ENCODE assay signal across 8 cellular contexts in the genomic region with DNA sequence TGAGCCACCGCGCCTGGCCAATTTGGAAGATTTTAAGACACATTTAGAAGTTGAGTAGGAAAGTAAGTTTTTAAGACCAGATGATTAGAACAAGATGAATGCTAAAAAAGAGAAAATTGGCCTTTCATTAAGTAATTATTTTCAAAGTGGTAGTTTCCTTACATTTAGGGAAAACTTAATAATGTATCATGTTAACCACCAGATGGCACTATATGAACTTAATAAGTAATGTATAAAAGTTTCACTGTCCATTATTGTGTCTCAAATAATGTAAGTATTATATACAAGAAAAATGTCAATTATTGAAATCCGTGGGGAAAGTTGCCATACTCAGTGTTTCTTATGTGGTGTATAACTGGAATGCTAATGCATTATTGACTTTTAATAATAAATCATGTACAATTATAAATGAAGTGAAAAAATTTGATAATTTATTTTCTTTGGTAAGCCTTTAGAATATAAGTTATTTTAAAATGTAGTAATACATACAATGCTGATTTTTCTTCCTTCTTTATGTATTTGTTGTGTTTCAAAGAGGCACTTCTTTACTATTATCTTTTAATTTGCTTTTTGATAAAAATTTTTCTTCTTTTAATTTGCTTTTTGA. TPM values are rescaled to one million over a fixed set of nuclear protein-coding genes. Genes with fewer than 3 reads are reported as not detected.
DNase-seq lines count a peak whose midpoint lies in the region; ATAC-seq, FAIRE-seq and TF ChIP-seq lines count a peak whose summit lies in the region.

No MANE protein-coding gene starts in this region.

- peaks cover 0 to 5% (median 0%) of the 10 kb centered on the region in 11 donors for H3K9me3 ChIP-seq in heart right ventricle
- no peaks in the 10 kb centered on the region for H3K9me3 ChIP-seq in endothelial cell of umbilical vein (replicated peaks; ENCODE audit: control insufficient read depth, insufficient read depth, low read length)
- peaks cover 2% of the 10 kb centered on the region for H3K9me3 ChIP-seq in trophoblast cell (ENCODE audit: insufficient read depth, low read depth, low read length)

- TF ChIP-seq POLR2A in endothelial cell of umbilical vein (IDR thresholded peaks at IDR 0.05; ENCODE audit: low read depth, low read length), result no peak

- no peak overlapping the region for H4K8ac ChIP-seq in trophoblast cell (ENCODE audit: low read depth, low read length)

- H4K20me1 ChIP-seq in endothelial cell of umbilical vein (replicated peaks; ENCODE audit: control insufficient read depth, extremely low read depth, insufficient read depth, low read length), result no peaks in the 10 kb centered on the region

- intact Hi-C loops in heart right ventricle (cut with DNase I) (loop anchor here (5.0 to 10.0 kb wide), 5 partner anchors 260 to 1093 kb away; a partner anchor contains a TSS), cardiac septum (cut with DNase I) (loop anchor here (10.0 kb wide), 1 partner anchor 260 kb away; no protein-coding TSS in a partner anchor), endothelial cell of umbilical vein (cut with micrococcal nuclease) (loop anchor here (1.0 to 10.0 kb wide), 6 partner anchors 93 to 1093 kb away; no protein-coding TSS in a partner anchor)

- no peak overlapping the region for H3K4me2 ChIP-seq in endothelial cell of umbilical vein (ENCODE audit: insufficient read depth, low read length)
- H3K4me2 ChIP-seq in trophoblast cell (ENCODE audit: low read length), result no peak overlapping the region

- no peak overlapping the region for H4K91ac ChIP-seq in trophoblast cell (ENCODE audit: low read depth, low read length)

- H2BK12ac ChIP-seq in trophoblast cell (ENCODE audit: low read length), result no peak overlapping the region

- WGBS in heart right ventricle, 2 donors, result 70 to 71% methylated on average over 3 of the region's 3 CpGs
- WGBS in trophoblast cell (ENCODE audit: extremely low coverage, insufficient coverage, insufficient read length), result no CpG with 5 or more reads among the region's 3 CpGs

- no peak overlapping the region for H2BK5ac ChIP-seq in trophoblast cell (ENCODE audit: low read depth, low read length, poor library complexity)

- no TSS peak for BruUV-seq in endothelial cell of umbilical vein (replicated peaks; lab: Mats Ljungman, UMichigan)

- no peak overlapping the region for H2AFZ ChIP-seq in endothelial cell of umbilical vein (ENCODE audit: low read depth, low read length)
- no peak overlapping the region for H2AFZ ChIP-seq in trophoblast cell (ENCODE audit: insufficient read depth, low read length, poor library complexity)

- H3K36me3 ChIP-seq in heart right ventricle, result peaks cover 0 to 68% (median 11%) of the 10 kb centered on the region in 9 donors
- peaks cover 0 to 7% of the 10 kb centered on the region in 2 experiments for H3K36me3 ChIP-seq in endothelial cell of umbilical vein (ENCODE audit: control insufficient read depth in 2 of 2, extremely low read depth in 1 of 2, insufficient read depth in 2 of 2, low read length in 2 of 2)
- H3K36me3 ChIP-seq in trophoblast cell (ENCODE audit: control insufficient read depth in 1 of 2, insufficient read depth in 2 of 2, low read length in 2 of 2), result peaks cover 6 to 7% of the 10 kb centered on the region in 2 experiments

- H3K23ac ChIP-seq in trophoblast cell (ENCODE audit: low read length), result no peak overlapping the region

- no peak for ATAC-seq in heart right ventricle
- ATAC-seq in GM21619 (IDR thresholded peaks at IDR 0.05; ENCODE audit: unreplicated experiment), result no peak

- H2BK120ac ChIP-seq in trophoblast cell (ENCODE audit: insufficient read depth, low read length, poor library complexity), result no peak overlapping the region

- CTCF ChIA-PET in endothelial cell of umbilical vein (lab: Charles Lee), result interaction anchor here (0.8 to 3.3 kb wide), 11 partner anchors 27 to 1093 kb away, joined by 3 to 31 read pairs (median 8); no protein-coding TSS in a partner anchor

- DNase-seq in heart right ventricle (no peak), cardiac septum (ENCODE audit: low spot score) (no peak), NCI-H82 treated with DMSO at 0.1 percent for 48 hours (lab: John Stamatoyannopoulos, UW; ENCODE audit: unreplicated experiment) (peak; percentile 11), endothelial cell of umbilical vein (ENCODE audit: low read depth, low spot score) (peak; percentile 54), trophoblast cell (peak; percentile 6 to 69), activated T-cell treated with anti-CD3 and anti-CD28 coated beads for 4 hours (no peak)
- no peak for DNase-seq in activated CD8-positive, alpha-beta memory T cell treated with anti-CD3 and anti-CD28 coated beads, Interleukin-2, amount 50 U/mL, for 4 hours

- H3K14ac ChIP-seq in trophoblast cell (ENCODE audit: low read length), result no peak overlapping the region

- no peaks in the 10 kb centered on the region for H3K9me1 ChIP-seq in endothelial cell of umbilical vein (replicated peaks; ENCODE audit: control insufficient read depth, extremely low read depth, insufficient read depth, low read length)

- FAIRE-seq in endothelial cell of umbilical vein (lab: Jason Lieb, UNC), result peak; percentile 77

- H3K4me3 ChIP-seq in heart right ventricle (no peak overlapping the region), endothelial cell of umbilical vein (replicated peaks in 1 of 3; ENCODE audit: insufficient read depth in 1 of 3, low read depth in 1 of 3, low read length in 3 of 3) (no peak overlapping the region), trophoblast cell (ENCODE audit: low read depth, low read length) (no peak overlapping the region)

- H3K9ac ChIP-seq in endothelial cell of umbilical vein (replicated peaks; ENCODE audit: extremely low read depth, insufficient read depth, low read length), result no peak overlapping the region
- no peak overlapping the region for H3K9ac ChIP-seq in trophoblast cell (ENCODE audit: low read length)

- peak in 8 of 9 donors; percentile 28 to 65 (median 50) for TF ChIP-seq CTCF in heart right ventricle (IDR thresholded peaks at IDR 0.05)
- TF ChIP-seq CTCF in endothelial cell of umbilical vein (IDR thresholded peaks at IDR 0.05; ENCODE audit: extremely low read depth in 1 of 2, insufficient read depth in 1 of 2, low read depth in 1 of 2, low read length in 2 of 2), result peak in 1 of 2 donors; percentile 8

- H3K79me2 ChIP-seq in endothelial cell of umbilical vein (ENCODE audit: control insufficient read depth, insufficient read depth, low read length) (no peaks in the 10 kb centered on the region), trophoblast cell (ENCODE audit: control insufficient read depth, insufficient read depth, low read length, poor library complexity) (no peaks in the 10 kb centered on the region)

- H3K27ac ChIP-seq in heart right ventricle, result no peak overlapping the region
- no peak overlapping the region for H3K27ac ChIP-seq in endothelial cell of umbilical vein (ENCODE audit: insufficient read depth, low read depth, low read length)
- H3K27ac ChIP-seq in trophoblast cell (ENCODE audit: low read depth, low read length), result no peak overlapping the region

- no peak overlapping the region for H2AK5ac ChIP-seq in trophoblast cell (ENCODE audit: low read length)

- no peak overlapping the region for H3K18ac ChIP-seq in trophoblast cell (ENCODE audit: low read length)

- H3K4me1 ChIP-seq in heart right ventricle (peaks cover 0 to 9% (median 0%) of the 10 kb centered on the region in 9 donors), endothelial cell of umbilical vein (ENCODE audit: control insufficient read depth, extremely low read depth, insufficient read depth, low read length) (no peaks in the 10 kb centered on the region), trophoblast cell (ENCODE audit: control insufficient read depth in 1 of 2, insufficient read depth in 2 of 2, low read length in 2 of 2) (peaks cover 0 to 1% of the 10 kb centered on the region in 2 experiments)

- no peaks in the 10 kb centered on the region for H3K27me3 ChIP-seq in heart right ventricle
- H3K27me3 ChIP-seq in endothelial cell of umbilical vein (ENCODE audit: control insufficient read depth in 2 of 2, insufficient read depth in 2 of 2, low read length in 2 of 2), result no peaks in the 10 kb centered on the region
- no peaks in the 10 kb centered on the region for H3K27me3 ChIP-seq in trophoblast cell (ENCODE audit: insufficient read depth, low read length)

- H3K4ac ChIP-seq in trophoblast cell (ENCODE audit: low read depth, low read length), result no peak overlapping the region

- no peak overlapping the region for H4K12ac ChIP-seq in trophoblast cell (ENCODE audit: low read depth, low read length)

- H3K79me1 ChIP-seq in trophoblast cell (ENCODE audit: low read length), result no peaks in the 10 kb centered on the region

- dilution Hi-C loops in endothelial cell of umbilical vein (cut with MboI; ENCODE audit: extremely low pct_ligation_motif_present, low sequenced_read_pairs), result no loop called here

- POLR2A ChIA-PET in endothelial cell of umbilical vein (lab: Charles Lee), result no interaction called here

TF ChIP-seq in endothelial cell of umbilical vein, 7 proteins besides CTCF, POLR2A, EP300 and RAD21:
- TF ChIP-seq, protein P1, sequence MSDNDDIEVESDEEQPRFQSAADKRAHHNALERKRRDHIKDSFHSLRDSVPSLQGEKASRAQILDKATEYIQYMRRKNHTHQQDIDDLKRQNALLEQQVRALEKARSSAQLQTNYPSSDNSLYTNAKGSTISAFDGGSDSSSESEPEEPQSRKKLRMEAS (IDR thresholded peaks at IDR 0.05; ENCODE audit: insufficient read depth, insufficient read length), result no peak
- TF ChIP-seq JUN (IDR thresholded peaks at IDR 0.05; ENCODE audit: borderline replicate concordance, insufficient read depth, insufficient read length, low read depth) (no peak), POLR2AphosphoS5 (IDR thresholded peaks at IDR 0.05; ENCODE audit: insufficient read depth, low read depth, low read length) (no peak), MYC (IDR thresholded peaks at IDR 0.05; ENCODE audit: low read depth, low read length) (no peak), EZH2 (IDR thresholded peaks at IDR 0.05; ENCODE audit: borderline replicate concordance, low read depth, low read length, severe bottlenecking) (no peak), FOS (IDR thresholded peaks at IDR 0.05; ENCODE audit: borderline replicate concordance, insufficient read depth, low read length) (no peak), GATA2 (IDR thresholded peaks at IDR 0.05; ENCODE audit: insufficient read depth, insufficient read length, low read depth, low read length) (no peak)
TF ChIP-seq in endothelial cell of umbilical vein: peak in this region for 0.

RNA-seq across cellular contexts. Expression of a gene that starts 29.2 kb away (rescaled TPM):
- total RNA-seq in heart right ventricle (10 to 100 TPM; 24.1 to 48.3 (median 30.3) TPM), cardiac septum (34.4 TPM), endothelial cell of umbilical vein (33.1 and 41.1 TPM in 2 replicates)
- polyA plus RNA-seq in heart right ventricle (1 to 10 TPM; 7.0 to 7.2 TPM), endothelial cell of umbilical vein (11.0 and 12.1 TPM in 2 replicates)
- 11.4 and 15.3 TPM in 2 replicates for polyA plus RNA-seq in endothelial cell of umbilical vein (2011; cell fraction: cytosol; rRNA removed)
- polyA plus RNA-seq in endothelial cell of umbilical vein (2011; cell fraction: nucleus; rRNA removed), result 21.1 and 22.9 TPM in 2 replicates
- polyA plus RNA-seq in endothelial cell of umbilical vein (2012), result 17.2 and 19.5 TPM in 2 replicates
- 20.5 and 21.9 TPM in 2 replicates for polyA minus RNA-seq in endothelial cell of umbilical vein
- polyA minus RNA-seq in endothelial cell of umbilical vein (2011; cell fraction: cytosol; rRNA and poly(A)+ RNA removed), result 4.8 TPM
- 39.6 and 46.6 TPM in 2 replicates for polyA minus RNA-seq in endothelial cell of umbilical vein (2011; cell fraction: nucleus; rRNA and poly(A)+ RNA removed)
- 21.3 and 22.2 TPM in 2 replicates for polyA plus RNA-seq in trophoblast cell (2013)

Comparison
In these comparisons a context has a peak if more than half of its experiments do, and no peak if none do; other contexts are left out.
1. DNase-seq: peak in NCI-H82 treated with DMSO at 0.1 percent for 48 hours (single experiment), endothelial cell of umbilical vein (single experiment) and trophoblast cell (2 of 2); none in heart right ventricle (0 of 2), cardiac septum (single experiment), activated CD8-positive, alpha-beta memory T cell treated with anti-CD3 and anti-CD28 coated beads, Interleukin-2, amount 50 U/mL, for 4 hours (single experiment) and activated T-cell treated with anti-CD3 and anti-CD28 coated beads for 4 hours (single experiment).